24 cellular contexts compared by ENCODE assay signal in genomic region chr9:115212832-115213231, GRCh38.
DNase-seq lines count a peak whose midpoint lies in the region; ATAC-seq and TF ChIP-seq lines count a peak whose summit lies in the region.
"Had no signal": no experiment of that assay in that cellular context is flagged by ENCODE, and none has a peak within 500 bp of the region (broad histone marks: within the 10 kb centered on the region; RNA-seq: fewer than 3 reads in every experiment).

No MANE protein-coding gene starts in this region.

- H2AFZ ChIP-seq in KMS-11 (ENCODE audit: low read depth): peak overlapping the region; percentile 55

- H3K27ac ChIP-seq in KMS-11: peak overlapping the region; percentile 89
- H3K27ac ChIP-seq: prostate gland, testis had no signal

- H3K9ac ChIP-seq in KMS-11: peak overlapping the region; percentile 58; the same call in 1 of the 2 replicates

- TF ChIP-seq CTCF in KMS-11 (conservative IDR thresholded peaks at IDR 0.05; ENCODE audit: low read depth, low read length): no peak
- no peak for TF ChIP-seq CTCF in brain (conservative IDR thresholded peaks at IDR 0.05)
- TF ChIP-seq CTCF in foreskin fibroblast (IDR thresholded peaks at IDR 0.05; ENCODE audit: low read depth, low read length): no peak

- H3K27me3 ChIP-seq in KMS-11 (ENCODE audit: insufficient read depth, low read depth): no peaks in the 10 kb centered on the region
- H3K27me3 ChIP-seq: gastrocnemius medialis, Peyer's patch, testis, vagina had no signal

- peaks cover 57% of the 10 kb centered on the region for H3K4me1 Mint-ChIP-seq in brain
- H3K4me1 Mint-ChIP-seq: activated naive CD8-positive, alpha-beta T cell treated with anti-CD3 and anti-CD28 coated beads for 36 hours; T-helper 17 cell had no signal

- H3K4me2 ChIP-seq in KMS-11: peak overlapping the region; percentile 91

- H3K9me3 Mint-ChIP-seq in brain: peaks cover 0 to 2% (median 0%) of the 10 kb centered on the region in 5 experiments
- H3K9me3 Mint-ChIP-seq: activated CD4-positive, alpha-beta T cell treated with anti-CD3 and anti-CD28 coated beads, Interleukin-2, amount 10 ng/mL, durations not matched to agents 7 days and 5 days; activated naive CD8-positive, alpha-beta T cell treated with anti-CD3 and anti-CD28 coated beads for 36 hours; activated T-helper 17 cell treated with anti-CD3 and anti-CD28 coated beads, Interleukin-2, amount 50 U/mL, for 72 hours; CD4-positive, alpha-beta memory T cell had no signal

- no peak overlapping the region for H3K4me3 ChIP-seq in KMS-11 (IDR thresholded peaks at IDR 0.05; ENCODE audit: insufficient read depth, low read depth, low read length)
- no peak overlapping the region for H3K4me3 ChIP-seq in foreskin fibroblast (ENCODE audit: low read depth in 1 of 2, low read length in 2 of 2)
- H3K4me3 ChIP-seq: gastrocnemius medialis, Peyer's patch, prostate gland, testis, vagina had no signal

- peak overlapping the region in 3 of 5 experiments; percentile 66 to 94 (median 87) for H3K27ac Mint-ChIP-seq in brain
- H3K27ac Mint-ChIP-seq: activated CD4-positive, alpha-beta T cell treated with anti-CD3 and anti-CD28 coated beads, Interleukin-2, amount 10 ng/mL, durations not matched to agents 7 days and 5 days; activated naive CD8-positive, alpha-beta T cell treated with anti-CD3 and anti-CD28 coated beads for 36 hours; activated T-helper 17 cell treated with anti-CD3 and anti-CD28 coated beads, Interleukin-2, amount 50 U/mL, for 72 hours; CD4-positive, alpha-beta memory T cell; T-helper 17 cell had no signal

- H3K79me2 ChIP-seq in KMS-11 (ENCODE audit: insufficient read depth, low read depth): no peaks in the 10 kb centered on the region

- H3K4me1 ChIP-seq in KMS-11 (ENCODE audit: low read depth, poor library complexity, severe bottlenecking): peaks cover 74% of the 10 kb centered on the region
- H3K4me1 ChIP-seq: prostate gland, testis had no signal

- ATAC-seq in GM19438 (IDR thresholded peaks at IDR 0.05; ENCODE audit: low read depth, unreplicated experiment) (peak; percentile 46), GM21447 (IDR thresholded peaks at IDR 0.05; ENCODE audit: unreplicated experiment) (no peak)
- ATAC-seq: activated T-helper 17 cell treated with anti-CD3 and anti-CD28 coated beads, Interleukin-2, amount 50 U/mL, for 72 hours; esophagus mucosa; gastrocnemius medialis; T-helper 17 cell had no signal

- H4K20me1 ChIP-seq in KMS-11 (ENCODE audit: insufficient read depth): no peaks in the 10 kb centered on the region

- no peak for DNase-seq in foreskin fibroblast
- no peak for DNase-seq in SW 1271 (lab: John Stamatoyannopoulos, UW)
- no peak for DNase-seq in activated CD8-positive, alpha-beta memory T cell treated with anti-CD3 and anti-CD28 coated beads, Interleukin-2, amount 50 U/mL, for 4 hours
- DNase-seq: activated CD4-positive, alpha-beta T cell treated with anti-CD3 and anti-CD28 coated beads, Interleukin-2, amount 10 ng/mL, durations not matched to agents 7 days and 5 days; activated naive CD8-positive, alpha-beta T cell treated with anti-CD3 and anti-CD28 coated beads for 36 hours; CD4-positive, alpha-beta memory T cell; effector CD4-positive, alpha-beta T cell; gastrocnemius medialis; HCEC 1CT; Kasumi-1; NCI-H1105; NCI-H2081 treated with DMSO at 0.1 percent for 48 hours; NCI-H446 treated with DMSO at 0.1 percent for 48 hours; Peyer's patch; T-helper 17 cell; testis had no signal

- peaks cover 4% of the 10 kb centered on the region for H3K27me3 Mint-ChIP-seq in brain

- no peaks in the 10 kb centered on the region for H3K36me3 Mint-ChIP-seq in brain
- H3K36me3 Mint-ChIP-seq: activated naive CD8-positive, alpha-beta T cell treated with anti-CD3 and anti-CD28 coated beads for 36 hours; CD4-positive, alpha-beta memory T cell had no signal

- H3K36me3 ChIP-seq in KMS-11 (ENCODE audit: insufficient read depth): no peaks in the 10 kb centered on the region
- H3K36me3 ChIP-seq: gastrocnemius medialis, Peyer's patch, prostate gland, vagina had no signal

- no peak overlapping the region for H3K4me3 Mint-ChIP-seq in brain
- H3K4me3 Mint-ChIP-seq: activated CD4-positive, alpha-beta T cell treated with anti-CD3 and anti-CD28 coated beads, Interleukin-2, amount 10 ng/mL, durations not matched to agents 7 days and 5 days; activated naive CD8-positive, alpha-beta T cell treated with anti-CD3 and anti-CD28 coated beads for 36 hours; activated T-helper 17 cell treated with anti-CD3 and anti-CD28 coated beads, Interleukin-2, amount 50 U/mL, for 72 hours; CD4-positive, alpha-beta memory T cell; T-helper 17 cell had no signal
